ENCODE assay signal across 18 cellular contexts in genomic region chr12:3672113-3672509, GRCh38.
"Had no signal": no experiment of that assay in that cellular context is flagged by ENCODE, and none has a peak within 500 bp of the region (broad histone marks: within the 10 kb centered on the region; RNA-seq: fewer than 3 reads in every experiment).

No MANE protein-coding gene starts in this region.

- DNase-seq: KBM-7, MV-4-11, NCI-H1048, NCI-H1105, NCI-H1417, NCI-H1436 treated with DMSO at 0.1 percent for 48 hours, NCI-H1694, NCI-H187 treated with DMSO at 0.1 percent for 48 hours, NCI-H2029 treated with DMSO at 0.1 percent for 48 hours, NCI-H2171 treated with DMSO at 0.1 percent for 48 hours, NCI-H345, NCI-H446 treated with DMSO at 0.1 percent for 48 hours, NCI-H510A treated with DMSO at 0.1 percent for 48 hours, NCI-H526, NCI-H748 treated with DMSO at 0.1 percent for 48 hours, Right ventricle myocardium superior, RPMI8226, SIG-M5 had no signal
